In the genomic region with DNA sequence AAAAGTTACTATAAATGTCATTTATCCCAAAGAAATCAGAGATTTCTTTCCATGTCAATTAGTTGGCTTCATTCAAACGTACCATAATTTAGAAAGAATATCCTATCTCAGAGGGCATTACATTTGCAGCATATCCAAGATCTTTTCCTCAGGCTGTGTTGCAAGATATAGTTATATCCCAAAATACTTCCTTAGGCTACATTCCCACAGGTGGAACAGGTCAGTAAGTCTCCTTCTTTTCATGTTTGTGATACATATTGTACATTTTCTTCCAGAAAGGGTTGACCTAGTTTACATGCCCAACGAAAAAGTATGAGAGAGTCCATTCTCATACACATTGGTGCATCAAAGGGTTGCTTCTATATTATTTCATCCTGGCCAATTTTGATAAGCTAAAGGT, we compare ENCODE assay signal across 10 cellular contexts. TPM values are rescaled to one million over a fixed set of nuclear protein-coding genes. Genes with fewer than 3 reads are reported as not detected.
"Had no signal": no experiment of that assay in that cellular context is flagged by ENCODE, and none has a peak within 500 bp of the region (broad histone marks: within the 10 kb centered on the region; RNA-seq: fewer than 3 reads in every experiment).

No MANE protein-coding gene starts in this region.

- H3K4me3 ChIP-seq: K562 had no signal

- H3K27ac ChIP-seq: HL-60, KMS-11 had no signal

- DNase-seq: IMR-90, Karpas-422, KBM-7, KG1 had no signal

- FAIRE-seq: HepG2, HTR-8/SVneo, K562 had no signal

- H3K4me2 ChIP-seq: KMS-11 had no signal

- ATAC-seq: HepG2, K562 had no signal

RNA-seq across cellular contexts. Expression of a gene that starts 26.9 kb away (rescaled TPM):
- polyA plus RNA-seq: HepG2, IgD-negative memory B cell, IMR-90, K562 had no signal

RNA-seq across cellular contexts. Expression of a gene that starts 33.0 kb away (rescaled TPM):
- polyA plus RNA-seq: HepG2, IgD-negative memory B cell, IMR-90, K562 had no signal
